In the genomic region with DNA sequence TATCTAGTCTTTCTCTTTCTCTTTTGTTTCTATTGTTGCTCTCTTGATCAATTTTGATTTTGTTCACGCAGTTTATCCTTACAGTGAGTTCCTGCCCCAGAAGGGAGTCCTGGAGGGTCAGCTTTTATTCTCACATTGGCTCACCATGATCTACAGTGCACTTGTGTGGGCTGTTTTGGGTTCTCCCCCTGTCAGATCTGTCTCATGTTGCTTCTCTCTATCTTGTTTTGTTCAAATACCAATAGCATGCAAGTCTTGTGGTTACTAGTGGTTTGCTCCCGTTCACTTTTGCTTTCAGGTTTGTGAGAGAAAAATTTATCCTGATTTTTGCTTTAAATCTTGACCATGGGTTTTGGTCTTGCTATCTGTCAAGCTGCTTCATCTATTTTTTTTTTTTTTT, we compare ENCODE assay signal across 26 cellular contexts.
"Had no signal": no experiment of that assay in that cellular context is flagged by ENCODE, and none has a peak within 500 bp of the region (broad histone marks: within the 10 kb centered on the region; RNA-seq: fewer than 3 reads in every experiment).

No MANE protein-coding gene starts in this region.

- H3K36me3 ChIP-seq: gastrocnemius medialis, heart left ventricle, left lung, prostate gland, right atrium auricular region, suprapubic skin, thyroid gland had no signal

- H2AFZ ChIP-seq: hepatocyte had no signal

- H3K4me3 ChIP-seq: dorsolateral prefrontal cortex, gastrocnemius medialis, heart left ventricle, hepatocyte, left lung, prostate gland, right atrium auricular region, smooth muscle cell, suprapubic skin, thyroid gland had no signal

- H3K79me2 ChIP-seq: hepatocyte had no signal

- H3K27ac Mint-ChIP-seq: naive thymus-derived CD4-positive, alpha-beta T cell; nephron; stimulated activated naive CD8-positive, alpha-beta T cell treated with anti-CD3 and anti-CD28 coated beads, Interleukin-15, amount 100 ng/mL, for 72 hours; type B pancreatic cell had no signal

- H3K9me3 Mint-ChIP-seq: nephron had no signal

- H3K4me1 Mint-ChIP-seq: naive thymus-derived CD4-positive, alpha-beta T cell; stimulated activated naive CD8-positive, alpha-beta T cell treated with anti-CD3 and anti-CD28 coated beads, Interleukin-15, amount 100 ng/mL, for 72 hours had no signal

- H3K4me3 Mint-ChIP-seq: naive thymus-derived CD4-positive, alpha-beta T cell; nephron; stimulated activated naive CD8-positive, alpha-beta T cell treated with anti-CD3 and anti-CD28 coated beads, Interleukin-15, amount 100 ng/mL, for 72 hours; type B pancreatic cell had no signal

- DNase-seq: dorsolateral prefrontal cortex; effector CD4-positive, alpha-beta T cell; foreskin fibroblast; gastrocnemius medialis; heart left ventricle; kidney; left lung; mesenchymal stem cell; midbrain; naive thymus-derived CD4-positive, alpha-beta T cell; nucleus accumbens; stimulated activated CD4-positive, alpha-beta T cell treated with anti-CD3 and anti-CD28 coated beads, Interleukin-12 subunit alpha, Interleukin-12 subunit beta, amount 100 ng/mL, for 4 hours; stimulated activated CD4-positive, alpha-beta T cell treated with anti-CD3 and anti-CD28 coated beads, Interleukin-1b, Interleukin-23, amount 100 ng/mL, for 48 hours; stimulated activated CD4-positive, alpha-beta T cell treated with anti-CD3 and anti-CD28 coated beads, Interleukin-4, amount 100 ng/mL, for 1 hour; stimulated activated CD8-positive, alpha-beta memory T cell treated with anti-CD3 and anti-CD28 coated beads, Interleukin-4, amount 100 ng/mL, for 48 hours; stimulated activated naive CD4-positive, alpha-beta T cell; stimulated activated naive CD8-positive, alpha-beta T cell treated with anti-CD3 and anti-CD28 coated beads, Interleukin-15, amount 100 ng/mL, for 72 hours; thyroid gland had no signal

- H3K27me3 Mint-ChIP-seq: naive thymus-derived CD4-positive, alpha-beta T cell; stimulated activated naive CD8-positive, alpha-beta T cell treated with anti-CD3 and anti-CD28 coated beads, Interleukin-15, amount 100 ng/mL, for 72 hours; type B pancreatic cell had no signal

- H3K36me3 Mint-ChIP-seq: naive thymus-derived CD4-positive, alpha-beta T cell had no signal

- H3K27me3 ChIP-seq: dorsolateral prefrontal cortex, gastrocnemius medialis, heart left ventricle, hepatocyte, left lung, right atrium auricular region, suprapubic skin, thyroid gland had no signal

- H3K9me3 ChIP-seq: gastrocnemius medialis, heart left ventricle, prostate gland, right atrium auricular region, suprapubic skin, thyroid gland had no signal

- H3K4me1 ChIP-seq: gastrocnemius medialis, heart left ventricle, left lung, prostate gland, right atrium auricular region, suprapubic skin, thyroid gland had no signal

- ATAC-seq: gastrocnemius medialis; heart left ventricle; left lung; naive thymus-derived CD4-positive, alpha-beta T cell; sciatic nerve; stimulated activated naive CD8-positive, alpha-beta T cell treated with anti-CD3 and anti-CD28 coated beads, Interleukin-15, amount 100 ng/mL, for 72 hours had no signal

- H3K27ac ChIP-seq: dorsolateral prefrontal cortex, gastrocnemius medialis, heart left ventricle, hepatocyte, left lung, prostate gland, right atrium auricular region, suprapubic skin, thyroid gland had no signal
